In genomic region chr1:203506821-203507220, GRCh38 we compare ENCODE assay signal across 15 cellular contexts. TPM values are rescaled to one million over a fixed set of nuclear protein-coding genes. Genes with fewer than 3 reads are reported as not detected.
DNase-seq lines count a peak whose midpoint lies in the region.
"Had no signal": no experiment of that assay in that cellular context is flagged by ENCODE, and none has a peak within 500 bp of the region (broad histone marks: within the 10 kb centered on the region; RNA-seq: fewer than 3 reads in every experiment).

No MANE protein-coding gene starts in this region.

- DNase-seq in AG08395 (ENCODE audit: low spot score) (peak; percentile 37), LHCN-M2 (ENCODE audit: low read depth) (peak; percentile 84), fibroblast of peridontal ligament (ENCODE audit: extremely low read depth) (peak; percentile 20), pons (ENCODE audit: low spot score) (peak; percentile 43), DMS114 treated with DMSO at 0.1 percent for 48 hours (lab: John Stamatoyannopoulos, UW; ENCODE audit: unreplicated experiment) (no peak), kidney glomerular epithelial cell (lab: John Stamatoyannopoulos, UW) (no peak), NCI-H1417 (lab: John Stamatoyannopoulos, UW) (no peak), OCI-M1 (lab: John Stamatoyannopoulos, UW) (no peak)
- DNase-seq: DND-41; PC-3; stimulated activated CD4-positive, alpha-beta T cell treated with anti-CD3 and anti-CD28 coated beads, Interleukin-12 subunit alpha, Interleukin-12 subunit beta, amount 100 ng/mL, for 4 hours had no signal

RNA-seq across cellular contexts. Expression of gene OPTC, which starts 12.9 kb away (rescaled TPM):
- total RNA-seq in LHCN-M2 (2014; rRNA removed) = not detected in 2 replicates
- not detected for polyA plus RNA-seq in LHCN-M2 (2012)
- total RNA-seq: adrenal gland, liver, PC-3, thoracic aorta had no signal
- polyA plus RNA-seq: esophagus, liver had no signal

RNA-seq across cellular contexts. Expression of gene PRELP, which starts 31.2 kb away (rescaled TPM):
- total RNA-seq in LHCN-M2 (2014; rRNA removed) = 0.06 TPM in 2 replicates
- polyA plus RNA-seq in LHCN-M2 (2012) = 1.2 TPM
- total RNA-seq: PC-3 had no signal

Comparison
In these comparisons a context has a peak if more than half of its experiments do, and no peak if none do; other contexts are left out.
1. DNase-seq: peak in AG08395 (single experiment), LHCN-M2 (single experiment), fibroblast of peridontal ligament (single experiment) and pons (single experiment); none in DMS114 treated with DMSO at 0.1 percent for 48 hours (single experiment), kidney glomerular epithelial cell (single experiment), NCI-H1417 (0 of 3) and OCI-M1 (single experiment).